Comparison of ENCODE assay signal across 9 cellular contexts in genomic region chr12:108825205-108825950, GRCh38. TPM values are rescaled to one million over a fixed set of nuclear protein-coding genes. Genes with fewer than 3 reads are reported as not detected.
DNase-seq lines count a peak whose midpoint lies in the region; ATAC-seq lines count a peak whose summit lies in the region.
"Had no signal": no experiment of that assay in that cellular context is flagged by ENCODE, and none has a peak within 500 bp of the region (broad histone marks: within the 10 kb centered on the region; RNA-seq: fewer than 3 reads in every experiment).

No MANE protein-coding gene starts in this region.

- H3K4me3 ChIP-seq in muscle layer of duodenum (ENCODE audit: low read depth in 1 of 2, low read length in 2 of 2): peak overlapping the region; percentile 10 to 39
- H3K4me3 ChIP-seq in HAP-1: no peak overlapping the region

- H3K36me3 ChIP-seq in muscle layer of duodenum (ENCODE audit: control insufficient read depth in 1 of 2, insufficient read depth in 2 of 2, low read length in 2 of 2): peaks cover 12 to 32% of the 10 kb centered on the region in 2 donors
- peaks cover 11% of the 10 kb centered on the region for H3K36me3 ChIP-seq in HAP-1 (replicated peaks)

- in situ Hi-C loops in HAP-1 (cut with MboI; ENCODE audit: low sequenced_read_pairs): no loop called here

- H3K4me1 ChIP-seq in muscle layer of duodenum (ENCODE audit: control insufficient read depth in 1 of 2, insufficient read depth in 2 of 2, low read length in 2 of 2): peaks cover 31 to 42% of the 10 kb centered on the region in 2 donors
- no peaks in the 10 kb centered on the region for H3K4me1 ChIP-seq in HAP-1

- H3K27ac ChIP-seq in muscle layer of duodenum (ENCODE audit: low read length): peak overlapping the region; percentile 95
- H3K27ac ChIP-seq: KMS-11 had no signal

- ATAC-seq in HG03097 (IDR thresholded peaks at IDR 0.05; ENCODE audit: low FRiP score, unreplicated experiment): peak; percentile 33
- no peak for ATAC-seq in GM21528 (IDR thresholded peaks at IDR 0.05; ENCODE audit: low FRiP score, unreplicated experiment)

- DNase-seq in Daoy (ENCODE audit: low read depth) (peak; percentile 31), astrocyte of the hippocampus (ENCODE audit: low read depth, low spot score) (peak; percentile 50), HAP-1 (ENCODE audit: low spot score in 2 of 2) (no peak), NCI-H226 (no peak), COR-L47 (lab: John Stamatoyannopoulos, UW) (no peak)

- H3K27me3 ChIP-seq in muscle layer of duodenum (ENCODE audit: low read depth, low read length) (no peaks in the 10 kb centered on the region), HAP-1 (ENCODE audit: low read depth) (no peaks in the 10 kb centered on the region)

- no peaks in the 10 kb centered on the region for H3K9me3 ChIP-seq in muscle layer of duodenum (ENCODE audit: control insufficient read depth in 1 of 2, low read length in 2 of 2)
- no peaks in the 10 kb centered on the region for H3K9me3 ChIP-seq in HAP-1

RNA-seq across cellular contexts. Expression of gene SSH1, which starts 32.0 kb away (rescaled TPM):
- total RNA-seq in Daoy (2014; rRNA removed; shearing (Covaris generic)): 3.9 and 5.7 TPM in 2 replicates

RNA-seq across cellular contexts. Expression of gene DAO, which starts 54.5 kb away (rescaled TPM):
- total RNA-seq in Daoy (2014; rRNA removed; shearing (Covaris generic)): not detected in 2 replicates

Comparison
In these comparisons a context has a peak if more than half of its experiments do, and no peak if none do; other contexts are left out.
1. DNase-seq: peak in Daoy (single experiment) and astrocyte of the hippocampus (single experiment); none in HAP-1 (0 of 2), NCI-H226 (single experiment) and COR-L47 (single experiment).